Comparison of ENCODE assay signal across 29 cellular contexts in the genomic region with DNA sequence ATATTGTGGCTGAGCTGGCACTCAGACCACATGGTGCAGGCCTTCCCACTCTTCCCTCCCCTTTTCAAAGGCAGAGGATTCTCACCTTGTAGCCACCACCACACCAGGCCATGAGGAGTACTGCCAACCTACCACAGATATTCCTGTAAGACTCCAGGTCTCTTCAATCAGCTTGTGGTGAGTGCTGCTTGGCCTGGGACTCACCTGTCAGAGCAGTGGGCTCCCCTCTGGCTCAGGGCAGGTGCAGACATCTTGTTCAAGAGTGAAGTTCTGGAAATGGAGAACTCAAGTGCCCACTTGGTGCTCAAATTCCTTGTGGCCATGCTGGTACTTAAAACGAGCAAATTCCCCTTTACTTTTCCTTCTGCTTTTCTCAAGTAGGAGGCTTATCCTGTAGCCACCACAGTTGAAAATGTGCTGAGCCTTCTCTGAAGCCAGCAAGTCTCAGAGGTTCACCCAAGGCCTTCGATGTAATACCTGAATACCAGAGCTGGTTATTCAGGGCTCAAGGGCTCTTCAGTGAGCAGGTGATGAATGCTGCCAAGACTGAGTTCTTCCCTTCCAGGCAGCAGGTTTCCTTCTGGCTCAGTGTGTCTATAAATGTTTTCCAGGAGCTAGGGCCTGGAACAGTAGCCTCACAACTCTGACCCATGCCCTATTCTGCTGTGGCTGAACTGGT.
"Had no signal": no experiment of that assay in that cellular context is flagged by ENCODE, and none has a peak within 500 bp of the region (broad histone marks: within the 10 kb centered on the region; RNA-seq: fewer than 3 reads in every experiment).

No MANE protein-coding gene starts in this region.

- H3K9me3 ChIP-seq: ascending aorta, Peyer's patch, SJSA1 had no signal

- H3K36me3 ChIP-seq: ascending aorta, Peyer's patch, SJSA1 had no signal

- H3K27ac ChIP-seq: ascending aorta, Peyer's patch, SJSA1 had no signal

- DNase-seq: activated CD4-positive, alpha-beta T cell treated with anti-CD3 and anti-CD28 coated beads, Interleukin-2, amount 10 ng/mL, durations not matched to agents 24 days and 14 days; activated CD4-positive, alpha-beta T cell treated with anti-CD3 and anti-CD28 coated beads, Interleukin-2, amount 50 U/mL, for 4 hours; activated CD8-positive, alpha-beta T cell treated with anti-CD3 and anti-CD28 coated beads for 36 hours; activated gamma-delta T cell; activated naive CD4-positive, alpha-beta T cell treated with Interleukin-2 at 50 U/mL for 16 hours; activated naive CD8-positive, alpha-beta T cell treated with anti-CD3 and anti-CD28 coated beads, Interleukin-2, amount 10 ng/mL, durations not matched to agents 7 days and 5 days; activated T-cell treated with anti-CD3 and anti-CD28 coated beads, Interleukin-2, amount 50 U/mL, for 1 hour; activated T-cell treated with anti-CD3 and anti-CD28 coated beads, Interleukin-2, amount 50 U/mL, for 72 hours; amygdala; Karpas-422; NCI-H1105; NCI-H1417 treated with DMSO at 0.1 percent for 48 hours; NCI-H187 treated with DMSO at 0.1 percent for 48 hours; NCI-H2171 treated with DMSO at 0.1 percent for 48 hours; NCI-H2227 treated with DMSO at 0.1 percent for 48 hours; NCI-H446; NCI-H524 treated with DMSO at 0.1 percent for 48 hours; NK-92 treated with Interleukin-12 subunit alpha and Interleukin-12 subunit beta, amount 100 ng/mL, for 24 hours; PC-3; Peyer's patch; RPMI8226; SHP77 treated with DMSO at 0.1 percent for 48 hours; T-cell; T-helper 17 cell; T-helper 9 cell had no signal

- ATAC-seq: activated CD8-positive, alpha-beta T cell treated with anti-CD3 and anti-CD28 coated beads for 36 hours; activated T-cell treated with anti-CD3 and anti-CD28 coated beads, Interleukin-2, amount 50 U/mL, for 72 hours; activated T-helper 17 cell treated with anti-CD3 and anti-CD28 coated beads, Interleukin-2, amount 50 U/mL, for 72 hours; PC-3; SK-N-SH treated with all-trans-retinoic acid at 6 μM for 48 hours; T-cell; T-helper 17 cell had no signal

- H3K27me3 ChIP-seq: ascending aorta, Peyer's patch, SJSA1 had no signal

- H3K4me1 ChIP-seq: ascending aorta, Peyer's patch, SJSA1 had no signal

- H3K4me3 ChIP-seq: ascending aorta, Peyer's patch, SJSA1 had no signal
